In genomic region chr6:75424610-75425548, GRCh38 we compare ENCODE assay signal across 18 cellular contexts.
DNase-seq lines count a peak whose midpoint lies in the region; ATAC-seq, FAIRE-seq and TF ChIP-seq lines count a peak whose summit lies in the region.
"Had no signal": no experiment of that assay in that cellular context is flagged by ENCODE, and none has a peak within 500 bp of the region (broad histone marks: within the 10 kb centered on the region; RNA-seq: fewer than 3 reads in every experiment).

No MANE protein-coding gene starts in this region.

- no peak overlapping the region for H3K56ac ChIP-seq in IMR-90 (ENCODE audit: extremely low read depth, insufficient read depth, low read length)

- 0 out of 3 replicates have a peak overlapping the region, but pooled peaks have one; percentile 18 for H2BK15ac ChIP-seq in IMR-90 (ENCODE audit: low read depth, low read length)

- H2BK5ac ChIP-seq in IMR-90 (ENCODE audit: low read depth, low read length, poor library complexity, severe bottlenecking), result no peak overlapping the region

- no peaks in the 10 kb centered on the region for H3K79me2 ChIP-seq in astrocyte (ENCODE audit: insufficient read depth, low read length)

- ATAC-seq in IMR-90 (ENCODE audit: low read depth) (peak; percentile 66), HG03095 (IDR thresholded peaks at IDR 0.05; ENCODE audit: unreplicated experiment) (no peak), GM21619 (IDR thresholded peaks at IDR 0.05; ENCODE audit: unreplicated experiment) (no peak), HG02852 (IDR thresholded peaks at IDR 0.05; ENCODE audit: unreplicated experiment) (no peak)

- peaks cover 1% of the 10 kb centered on the region for H3K36me3 Mint-ChIP-seq in astrocyte (ENCODE audit: low read depth, unreplicated experiment)
- H3K36me3 Mint-ChIP-seq in nephron (ENCODE audit: low read depth), result no peaks in the 10 kb centered on the region
- H3K36me3 Mint-ChIP-seq: activated naive CD4-positive, alpha-beta T cell treated with anti-CD3 and anti-CD28 coated beads, Interleukin-2, amount 50 U/mL, for 24 hours had no signal

- H3K9me3 Mint-ChIP-seq in astrocyte (ENCODE audit: unreplicated experiment) (no peaks in the 10 kb centered on the region), nephron (no peaks in the 10 kb centered on the region)
- H3K9me3 Mint-ChIP-seq: central memory CD8-positive, alpha-beta T cell had no signal

- H4K20me1 ChIP-seq in IMR-90 (ENCODE audit: insufficient read depth, low read length), result no peaks in the 10 kb centered on the region
- H4K20me1 ChIP-seq in astrocyte (ENCODE audit: insufficient read depth, low read length), result no peaks in the 10 kb centered on the region

- no peak for TF ChIP-seq RAD21 in IMR-90 (IDR thresholded peaks at IDR 0.05; ENCODE audit: low read length)

- peak overlapping the region; percentile 73; the same call in 1 of the 2 replicates for H3K18ac ChIP-seq in IMR-90 (ENCODE audit: low read depth, low read length)

- H3K4me3 Mint-ChIP-seq in astrocyte (ENCODE audit: unreplicated experiment), result no peak overlapping the region
- no peak overlapping the region for H3K4me3 Mint-ChIP-seq in nephron
- H3K4me3 Mint-ChIP-seq: activated naive CD4-positive, alpha-beta T cell treated with anti-CD3 and anti-CD28 coated beads, Interleukin-2, amount 50 U/mL, for 24 hours; central memory CD8-positive, alpha-beta T cell had no signal

- dilution Hi-C loops in IMR-90 (cut with HindIII; ENCODE audit: low sequenced_read_pairs, unreplicated experiment), result no loop called here

- H2BK120ac ChIP-seq in IMR-90 (ENCODE audit: low read depth, low read length), result 0 out of 2 replicates have a peak overlapping the region, but pooled peaks have one; percentile 5

- no peak overlapping the region for H2AK9ac ChIP-seq in IMR-90 (replicated peaks; ENCODE audit: low read depth, low read length, poor library complexity)

- TF ChIP-seq POLR2A in IMR-90 (IDR thresholded peaks at IDR 0.05; ENCODE audit: low read depth, low read length) (no peak), transverse colon (IDR thresholded peaks at IDR 0.05) (no peak)

- H3K4me2 ChIP-seq in IMR-90 (ENCODE audit: low read depth, low read length) (peak overlapping the region; percentile 87), astrocyte (ENCODE audit: low read length) (peak overlapping the region; percentile 41)

- no peak overlapping the region for H3K23ac ChIP-seq in IMR-90 (ENCODE audit: low read depth, low read length)

- no peak overlapping the region for H3K27ac ChIP-seq in IMR-90 (ENCODE audit: insufficient read depth, low read length)
- no peak overlapping the region for H3K27ac ChIP-seq in astrocyte (ENCODE audit: low read depth, low read length)
- H3K27ac ChIP-seq in transverse colon, result no peak overlapping the region
- H3K27ac ChIP-seq: C4-2B, tibial nerve had no signal

- H3K36me3 ChIP-seq in IMR-90 (ENCODE audit: control insufficient read depth, insufficient read depth, low read length) (no peaks in the 10 kb centered on the region), astrocyte (ENCODE audit: insufficient read depth, low read length) (no peaks in the 10 kb centered on the region), transverse colon (no peaks in the 10 kb centered on the region)
- H3K36me3 ChIP-seq: tibial nerve had no signal

- no peak overlapping the region for H3K4ac ChIP-seq in IMR-90 (ENCODE audit: low read depth, low read length)

- no peak overlapping the region for H3K4me3 ChIP-seq in IMR-90 (ENCODE audit: insufficient read depth, low read depth, low read length)
- no peak overlapping the region for H3K4me3 ChIP-seq in astrocyte (ENCODE audit: insufficient read depth, low read depth, low read length)
- no peak overlapping the region for H3K4me3 ChIP-seq in transverse colon
- H3K4me3 ChIP-seq: tibial nerve had no signal

- no peaks in the 10 kb centered on the region for H3K79me1 ChIP-seq in IMR-90 (ENCODE audit: low read depth in 1 of 2, low read length in 2 of 2)

- peaks cover 2% of the 10 kb centered on the region; the same call in 1 of the 2 replicates for H3K9me1 ChIP-seq in IMR-90 (ENCODE audit: insufficient read depth, low read length)

- WGBS in IMR-90 (ENCODE audit: extremely low coverage in 2 of 2, insufficient read length in 1 of 2), 2 experiments, result no CpG with 5 or more reads among the region's 4 CpGs
- 52 to 57% methylated on average over 4 of the region's 4 CpGs for WGBS in transverse colon (ENCODE audit: low coverage in 1 of 2), 2 donors

- POLR2A ChIA-PET in IMR-90 (lab: Charles Lee; ENCODE audit: unreplicated experiment), result no interaction called here

- H2AFZ ChIP-seq in IMR-90 (replicated peaks; ENCODE audit: low read length, poor library complexity) (no peak overlapping the region), astrocyte (ENCODE audit: low read depth, low read length) (no peak overlapping the region)

- peaks cover 8% of the 10 kb centered on the region for H3K4me1 ChIP-seq in IMR-90 (ENCODE audit: control insufficient read depth, insufficient read depth, low read length)
- H3K4me1 ChIP-seq in astrocyte (ENCODE audit: insufficient read depth, low read length), result peaks cover 4% of the 10 kb centered on the region
- H3K4me1 ChIP-seq in transverse colon, result peaks cover 0 to 5% (median 0%) of the 10 kb centered on the region in 4 donors
- H3K4me1 ChIP-seq: tibial nerve had no signal

- H3K27me3 Mint-ChIP-seq in astrocyte (ENCODE audit: low read depth, unreplicated experiment), result no peaks in the 10 kb centered on the region
- H3K27me3 Mint-ChIP-seq in nephron (ENCODE audit: low read depth), result peaks cover 4% of the 10 kb centered on the region
- H3K27me3 Mint-ChIP-seq: activated naive CD4-positive, alpha-beta T cell treated with anti-CD3 and anti-CD28 coated beads, Interleukin-2, amount 50 U/mL, for 24 hours; central memory CD8-positive, alpha-beta T cell had no signal

- H2AK5ac ChIP-seq in IMR-90 (ENCODE audit: low read depth, low read length), result peak overlapping the region; percentile 72

- H3K14ac ChIP-seq in IMR-90 (replicated peaks; ENCODE audit: low read depth, low read length), result 0 out of 2 replicates have a peak overlapping the region, but pooled peaks have one; percentile 23

- no peaks in the 10 kb centered on the region for H3K27me3 ChIP-seq in IMR-90 (ENCODE audit: control insufficient read depth, insufficient read depth, low read length)
- no peaks in the 10 kb centered on the region for H3K27me3 ChIP-seq in astrocyte (ENCODE audit: insufficient read depth, low read length)
- H3K27me3 ChIP-seq in transverse colon, result no peaks in the 10 kb centered on the region
- H3K27me3 ChIP-seq: tibial nerve had no signal

- H3K9ac ChIP-seq in IMR-90 (ENCODE audit: low read depth, low read length) (no peak overlapping the region), astrocyte (ENCODE audit: low read length) (no peak overlapping the region)

- DNase-seq in EL, result peak; percentile 34
- DNase-seq in IMR-90, result peak; percentile 43
- peak; percentile 42 for DNase-seq in astrocyte (ENCODE audit: low read depth)
- DNase-seq in transverse colon, result no peak
- DNase-seq: activated CD8-positive, alpha-beta memory T cell treated with anti-CD3 and anti-CD28 coated beads, Interleukin-2, amount 50 U/mL, for 4 hours; NCI-H1436; NCI-H524; retina; stimulated activated CD4-positive, alpha-beta T cell treated with anti-CD3 and anti-CD28 coated beads, Interleukin-1b, Interleukin-23, amount 100 ng/mL, for 48 hours had no signal

- no peak for TF ChIP-seq CTCF in IMR-90 (conservative IDR thresholded peaks at IDR 0.05; ENCODE audit: low read depth, low read length)
- no peak for TF ChIP-seq CTCF in astrocyte (IDR thresholded peaks at IDR 0.05; ENCODE audit: insufficient read depth, low read depth, low read length)
- TF ChIP-seq CTCF in nephron (IDR thresholded peaks at IDR 0.05; ENCODE audit: unreplicated experiment in 3 of 3), result no peak
- TF ChIP-seq CTCF in transverse colon (IDR thresholded peaks at IDR 0.05), result no peak

- peaks cover 3% of the 10 kb centered on the region for H3K4me1 Mint-ChIP-seq in astrocyte (ENCODE audit: low read depth, unreplicated experiment)
- peaks cover 39% of the 10 kb centered on the region for H3K4me1 Mint-ChIP-seq in nephron

- BruUV-seq in IMR-90 (replicated peaks; lab: Mats Ljungman, UMichigan), result no TSS peak

- H3K27ac Mint-ChIP-seq in astrocyte (ENCODE audit: unreplicated experiment) (no peak overlapping the region), nephron (peak overlapping the region; percentile 10 to 64 (median 45))
- H3K27ac Mint-ChIP-seq: activated naive CD4-positive, alpha-beta T cell treated with anti-CD3 and anti-CD28 coated beads, Interleukin-2, amount 50 U/mL, for 24 hours had no signal

- H4K8ac ChIP-seq in IMR-90 (ENCODE audit: low read depth in 2 of 2, low read length in 2 of 2), result 0 out of 4 replicates have a peak overlapping the region, but pooled peaks of 1 of the 2 experiments have one; percentile 17

- TF ChIP-seq EP300 in transverse colon (IDR thresholded peaks at IDR 0.05; ENCODE audit: low read depth), result no peak

- in situ Hi-C loops in IMR-90 (cut with MboI; ENCODE audit: low sequenced_read_pairs), result no loop called here
- in situ Hi-C loops in transverse colon (cut with MboI; ENCODE audit: low pct_ligation_motif_present in 1 of 4, low pct_unique_long_range_greater_than_20kb in 1 of 4, low sequenced_read_pairs in 3 of 4), result no loop called here

- H4K91ac ChIP-seq in IMR-90 (ENCODE audit: insufficient read depth, low read depth, low read length), result no peak overlapping the region

- no peak overlapping the region; the same call in 1 of the 2 replicates for H2BK20ac ChIP-seq in IMR-90 (ENCODE audit: low read depth, low read length)

- CTCF ChIA-PET in IMR-90 (lab: Yijun Ruan, JAX), result no interaction called here

- no peak overlapping the region for H4K5ac ChIP-seq in IMR-90 (ENCODE audit: low read depth, low read length)

- FAIRE-seq in astrocyte (lab: Jason Lieb, UNC), result no peak
- FAIRE-seq: G401.6 had no signal

- intact Hi-C loops in IMR-90 (cut with micrococcal nuclease), result no loop called here
- intact Hi-C loops in transverse colon (cut with DNase I; ENCODE audit: low total_unique reads), result no loop called here

- H3K9me3 ChIP-seq in IMR-90 (ENCODE audit: control insufficient read depth, insufficient read depth, low read length) (no peaks in the 10 kb centered on the region), astrocyte (ENCODE audit: insufficient read depth, low read depth, low read length) (no peaks in the 10 kb centered on the region), transverse colon (no peaks in the 10 kb centered on the region)
- H3K9me3 ChIP-seq: tibial nerve had no signal

TF ChIP-seq in IMR-90, 13 proteins besides CTCF, POLR2A, EP300 and RAD21 (continues in another document):
- TF ChIP-seq SMC3 (IDR thresholded peaks at IDR 0.05; ENCODE audit: low read depth, low read length) (no peak), RFX5 (IDR thresholded peaks at IDR 0.05; ENCODE audit: low read depth, low read length) (no peak), RCOR1 (IDR thresholded peaks at IDR 0.05; ENCODE audit: insufficient replicate concordance, low read length) (no peak), MAZ (IDR thresholded peaks at IDR 0.05; ENCODE audit: borderline replicate concordance, low read depth, low read length) (no peak), FOS (IDR thresholded peaks at IDR 0.05; ENCODE audit: low read depth, low read length) (peak; percentile 78), CHD1 (IDR thresholded peaks at IDR 0.05; ENCODE audit: low read depth, low read length) (no peak), CEBPB (IDR thresholded peaks at IDR 0.05; ENCODE audit: low read depth, low read length) (no peak), MXI1 (IDR thresholded peaks at IDR 0.05; ENCODE audit: borderline replicate concordance, low read depth, low read length) (no peak)
